In genomic region chr22:20720692-20721408, GRCh38 we compare ENCODE assay signal across 21 cellular contexts. TPM values are rescaled to one million over a fixed set of nuclear protein-coding genes. Genes with fewer than 3 reads are reported as not detected.
A peak's percentile ranks its signal among the peaks of the same experiment; 100 is the strongest.
DNase-seq lines count a peak whose midpoint lies in the region; TF ChIP-seq lines count a peak whose summit lies in the region.
"Had no signal": no experiment of that assay in that cellular context is flagged by ENCODE, and none has a peak within 500 bp of the region (broad histone marks: within the 10 kb centered on the region; RNA-seq: fewer than 3 reads in every experiment).

No MANE protein-coding gene starts in this region.

- H3K9me3 Mint-ChIP-seq in activated naive CD4-positive, alpha-beta T cell treated with anti-CD3 and anti-CD28 coated beads, Interleukin-2, amount 50 U/mL, for 24 hours: no peaks in the 10 kb centered on the region
- no peaks in the 10 kb centered on the region for H3K9me3 Mint-ChIP-seq in neural crest cell
- H3K9me3 Mint-ChIP-seq: CD4-positive, alpha-beta T cell had no signal

- H3K27me3 ChIP-seq in dorsolateral prefrontal cortex: no peaks in the 10 kb centered on the region
- H3K27me3 ChIP-seq: BE2C, Peyer's patch, SJSA1 had no signal

- peak overlapping the region; percentile 59 for H3K27ac Mint-ChIP-seq in activated naive CD4-positive, alpha-beta T cell treated with anti-CD3 and anti-CD28 coated beads, Interleukin-2, amount 50 U/mL, for 24 hours
- H3K27ac Mint-ChIP-seq in neural crest cell (ENCODE audit: unreplicated experiment): peak overlapping the region; percentile 78
- H3K27ac Mint-ChIP-seq: CD4-positive, alpha-beta T cell had no signal

- DNase-seq in activated naive CD4-positive, alpha-beta T cell treated with Interleukin-2 at 50 U/mL for 16 hours: no peak
- no peak for DNase-seq in dorsolateral prefrontal cortex
- no peak for DNase-seq in neural crest cell (ENCODE audit: low read depth, low spot score)
- DNase-seq in GM13976 (ENCODE audit: low spot score): no peak
- DNase-seq in 8988T: no peak
- no peak for DNase-seq in GM10266 (ENCODE audit: extremely low spot score)
- no peak for DNase-seq in ACHN
- DNase-seq: BE2C; CD4-positive, alpha-beta T cell; DMS153; GDM1; NCI-H1092 treated with DMSO at 0.1 percent for 48 hours; NCI-H146; NCI-H2081; NCI-H446 treated with DMSO at 0.1 percent for 48 hours; Peyer's patch had no signal

- H3K4me3 Mint-ChIP-seq in activated naive CD4-positive, alpha-beta T cell treated with anti-CD3 and anti-CD28 coated beads, Interleukin-2, amount 50 U/mL, for 24 hours: no peak overlapping the region
- H3K4me3 Mint-ChIP-seq in neural crest cell: no peak overlapping the region
- H3K4me3 Mint-ChIP-seq: CD4-positive, alpha-beta T cell had no signal

- H3K4me3 ChIP-seq in dorsolateral prefrontal cortex: no peak overlapping the region
- H3K4me3 ChIP-seq: GM12878, Peyer's patch, SJSA1 had no signal

- H3K27me3 Mint-ChIP-seq in activated naive CD4-positive, alpha-beta T cell treated with anti-CD3 and anti-CD28 coated beads, Interleukin-2, amount 50 U/mL, for 24 hours: no peaks in the 10 kb centered on the region
- H3K27me3 Mint-ChIP-seq in neural crest cell (ENCODE audit: low read depth): no peaks in the 10 kb centered on the region
- H3K27me3 Mint-ChIP-seq: CD4-positive, alpha-beta T cell had no signal

- no peaks in the 10 kb centered on the region for H3K36me3 Mint-ChIP-seq in activated naive CD4-positive, alpha-beta T cell treated with anti-CD3 and anti-CD28 coated beads, Interleukin-2, amount 50 U/mL, for 24 hours
- peaks cover 4% of the 10 kb centered on the region for H3K36me3 Mint-ChIP-seq in neural crest cell (ENCODE audit: low read depth)

- peak overlapping the region in 34 of 59 donors; percentile 2 to 68 (median 44) for H3K27ac ChIP-seq in dorsolateral prefrontal cortex
- H3K27ac ChIP-seq: 22Rv1, SJSA1 had no signal

- H3K4me1 Mint-ChIP-seq in activated naive CD4-positive, alpha-beta T cell treated with anti-CD3 and anti-CD28 coated beads, Interleukin-2, amount 50 U/mL, for 24 hours: no peaks in the 10 kb centered on the region
- H3K4me1 Mint-ChIP-seq in neural crest cell: no peaks in the 10 kb centered on the region

- in situ Hi-C loops in GM13976 (cut with MboI; ENCODE audit: low sequenced_read_pairs, unreplicated experiment): no loop called here
- in situ Hi-C loops in ACHN (cut with HindIII; ENCODE audit: low pct_ligation_motif_present, low pct_unique_long_range_greater_than_20kb, low sequenced_read_pairs): no loop called here

- intact Hi-C loops in dorsolateral prefrontal cortex (cut with DNase I): no loop called here

- TF ChIP-seq CTCF in dorsolateral prefrontal cortex (IDR thresholded peaks at IDR 0.05 in 54 of 56, conservative IDR thresholded peaks at IDR 0.05 in 2 of 56; ENCODE audit: low read depth in 1 of 56, partially characterized antibody in 56 of 56) (no peak), neural crest cell (conservative IDR thresholded peaks at IDR 0.05) (no peak), GM13976 (IDR thresholded peaks at IDR 0.05; ENCODE audit: borderline replicate concordance, control extremely low read depth, extremely low read depth, insufficient read depth, missing control alignments) (no peak), GM10266 (IDR thresholded peaks at IDR 0.05; ENCODE audit: control insufficient read depth, insufficient read depth, low read depth, missing control alignments) (no peak)

RNA-seq across cellular contexts. Expression of gene SERPIND1, which starts 53.1 kb away (rescaled TPM):
- 1 to 10 TPM in 26 of 120 experiments, under 1 TPM in 70, not detected in 24; 0.11 to 4.7 (median 0.61) TPM for total RNA-seq in dorsolateral prefrontal cortex
- not detected in 2 replicates for total RNA-seq in neural crest cell
- total RNA-seq: CD4-positive, alpha-beta T cell; H1; Peyer's patch; SJSA1 had no signal
